Comparison of ENCODE assay signal across 25 cellular contexts in the genomic region with DNA sequence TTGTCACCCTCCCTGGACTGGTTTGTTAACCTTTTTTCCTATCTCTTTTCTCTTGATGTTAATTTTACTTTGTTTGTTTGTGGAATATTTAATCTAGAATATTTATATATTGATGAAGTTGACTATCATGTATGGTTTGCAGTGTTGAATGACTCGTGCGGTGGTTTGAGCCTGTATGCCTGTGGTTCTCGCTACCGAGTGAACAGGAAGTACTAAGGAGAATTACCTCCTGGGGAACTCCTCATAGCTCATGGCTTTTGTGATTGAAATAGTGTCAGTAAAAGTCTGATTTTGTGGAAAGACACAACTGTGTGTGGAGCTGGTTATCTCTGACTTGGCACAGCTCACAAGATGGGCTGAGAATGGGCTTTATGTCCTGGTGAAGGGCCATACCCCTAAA.
"Had no signal": no experiment of that assay in that cellular context is flagged by ENCODE, and none has a peak within 500 bp of the region (broad histone marks: within the 10 kb centered on the region; RNA-seq: fewer than 3 reads in every experiment).

No MANE protein-coding gene starts in this region.

- H3K4me2 ChIP-seq: hepatocyte had no signal

- H3K36me3 ChIP-seq: brain microvascular endothelial cell, heart left ventricle had no signal

- ATAC-seq: activated CD4-positive, alpha-beta T cell treated with anti-CD3 and anti-CD28 coated beads for 36 hours; activated CD8-positive, alpha-beta T cell treated with anti-CD3 and anti-CD28 coated beads for 36 hours; activated T-cell treated with anti-CD3 and anti-CD28 coated beads, Interleukin-2, amount 50 U/mL, for 4 hours; activated T-helper 17 cell treated with anti-CD3 and anti-CD28 coated beads, Interleukin-2, amount 50 U/mL, for 72 hours; esophagus mucosa; heart left ventricle had no signal

- H3K27ac ChIP-seq: brain microvascular endothelial cell, coronary artery, dorsolateral prefrontal cortex, heart left ventricle, hepatocyte had no signal

- H3K27me3 ChIP-seq: brain microvascular endothelial cell, hepatocyte had no signal

- DNase-seq: activated CD4-positive, alpha-beta T cell treated with anti-CD3 and anti-CD28 coated beads for 36 hours; activated CD4-positive, alpha-beta T cell treated with anti-CD3 and anti-CD28 coated beads, Interleukin-2, amount 10 ng/mL, durations not matched to agents 7 days and 5 days; activated CD4-positive, alpha-beta T cell treated with anti-CD3 and anti-CD28 coated beads, Interleukin-2, amount 50 U/mL, for 48 hours; activated CD4-positive, CD25-positive, alpha-beta regulatory T cell; activated CD4-positive, CD25-positive, alpha-beta regulatory T cell treated with anti-CD3 and anti-CD28 coated beads, Interleukin-2, amount 50 U/mL, for 72 hours; activated CD8-positive, alpha-beta memory T cell treated with anti-CD3 and anti-CD28 coated beads for 24 hours; activated CD8-positive, alpha-beta T cell treated with anti-CD3 and anti-CD28 coated beads for 36 hours; activated effector memory CD4-positive, alpha-beta T cell treated with Interleukin-2 at 50 U/mL for 16 hours; activated gamma-delta T cell treated with Interleukin-2 at 50 U/mL for 16 hours; activated naive CD4-positive, alpha-beta T cell treated with anti-CD3 and anti-CD28 coated beads, Interleukin-2, amount 50 U/mL, for 16 hours; activated naive CD4-positive, alpha-beta T cell treated with Interleukin-2 at 50 U/mL for 16 hours; activated T-cell treated with anti-CD3 and anti-CD28 coated beads, Interleukin-2, amount 50 U/mL, for 4 hours; amniotic stem cell; anterior cingulate cortex; brain microvascular endothelial cell; dorsolateral prefrontal cortex; effector memory CD4-positive, alpha-beta T cell; endodermal cell; foreskin fibroblast; heart left ventricle; T-helper 2 cell had no signal

- H3K4me3 ChIP-seq: coronary artery, dorsolateral prefrontal cortex, heart left ventricle, hepatocyte had no signal
